19 cellular contexts compared by ENCODE assay signal in the genomic region with DNA sequence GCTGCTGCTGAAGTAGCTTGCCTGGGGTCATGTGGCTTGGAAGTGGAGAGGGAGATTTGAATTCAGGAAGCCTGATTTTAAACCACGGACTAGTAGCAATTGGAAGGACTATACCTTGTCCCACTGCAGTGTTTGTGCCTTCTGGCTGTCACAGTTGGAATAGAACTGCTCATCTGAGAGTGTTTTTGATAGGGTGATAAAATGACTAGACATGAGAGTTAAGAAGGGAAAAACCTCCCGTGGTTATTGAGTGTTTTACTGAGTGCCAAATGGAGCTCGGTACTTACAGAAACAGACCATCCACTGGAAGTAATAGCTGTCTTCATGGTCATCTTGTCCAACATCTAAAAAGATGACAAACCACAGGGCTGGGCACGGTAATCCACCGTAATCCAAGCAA.
DNase-seq lines count a peak whose midpoint lies in the region; ATAC-seq and TF ChIP-seq lines count a peak whose summit lies in the region.
"Had no signal": no experiment of that assay in that cellular context is flagged by ENCODE, and none has a peak within 500 bp of the region (broad histone marks: within the 10 kb centered on the region; RNA-seq: fewer than 3 reads in every experiment).

No MANE protein-coding gene starts in this region.

- H3K9me3 Mint-ChIP-seq in stimulated activated naive CD8-positive, alpha-beta T cell treated with anti-CD3 and anti-CD28 coated beads, Interleukin-15, amount 100 ng/mL, for 72 hours, result no peaks in the 10 kb centered on the region
- no peaks in the 10 kb centered on the region for H3K9me3 Mint-ChIP-seq in mesothelial cell of epicardium
- no peaks in the 10 kb centered on the region for H3K9me3 Mint-ChIP-seq in stimulated activated naive B cell treated with anti-CD40 and anti-IgM and Interleukin-4, amounts not matched to agents 10 μg/mL and 1 μg/mL and 100 μg/mL, for 72 hours
- H3K9me3 Mint-ChIP-seq: H9 had no signal

- DNase-seq in stimulated activated naive CD8-positive, alpha-beta T cell treated with anti-CD3 and anti-CD28 coated beads, Interleukin-15, amount 100 ng/mL, for 72 hours, result no peak
- no peak for DNase-seq in stimulated activated naive CD8-positive, alpha-beta T cell treated with anti-CD3 and anti-CD28 coated beads, Interleukin-15, Interleukin-2, amounts not matched to agents 100 U/mL and 50 U/mL, for 24 hours
- DNase-seq in T-helper 17 cell (no peak), mesothelial cell of epicardium (ENCODE audit: low spot score in 2 of 2, unreplicated experiment in 2 of 2) (no peak), D341Med (ENCODE audit: low spot score) (no peak)
- no peak for DNase-seq in stimulated activated naive B cell treated with anti-CD40 and anti-IgM and Interleukin-4, amounts not matched to agents 10 μg/mL and 1 μg/mL and 100 μg/mL, for 72 hours
- DNase-seq in NK-92 treated with Interleukin-12 subunit alpha and Interleukin-12 subunit beta, amount 100 ng/mL, for 24 hours (lab: John Stamatoyannopoulos, UW), result no peak
- DNase-seq: Calu3; CD4-positive, CD25-positive, alpha-beta regulatory T cell; H9; NCI-H1436 treated with DMSO at 0.1 percent for 48 hours; NCI-H2029 treated with DMSO at 0.1 percent for 48 hours; NCI-H510A; NCI-H774; PC-9 had no signal

- H3K4me1 Mint-ChIP-seq in stimulated activated naive CD8-positive, alpha-beta T cell treated with anti-CD3 and anti-CD28 coated beads, Interleukin-15, amount 100 ng/mL, for 72 hours, result peaks cover 57% of the 10 kb centered on the region
- H3K4me1 Mint-ChIP-seq in T-helper 17 cell, result peaks cover 23% of the 10 kb centered on the region
- peaks cover 5% of the 10 kb centered on the region for H3K4me1 Mint-ChIP-seq in mesothelial cell of epicardium
- peaks cover 16 to 47% of the 10 kb centered on the region in 2 donors for H3K4me1 Mint-ChIP-seq in stimulated activated naive B cell treated with anti-CD40 and anti-IgM and Interleukin-4, amounts not matched to agents 10 μg/mL and 1 μg/mL and 100 μg/mL, for 72 hours

- H3K36me3 Mint-ChIP-seq in T-helper 17 cell (ENCODE audit: low read depth), result peaks cover 3% of the 10 kb centered on the region
- peaks cover 23% of the 10 kb centered on the region for H3K36me3 Mint-ChIP-seq in mesothelial cell of epicardium
- H3K36me3 Mint-ChIP-seq in stimulated activated naive B cell treated with anti-CD40 and anti-IgM and Interleukin-4, amounts not matched to agents 10 μg/mL and 1 μg/mL and 100 μg/mL, for 72 hours, result peaks cover 29 to 58% of the 10 kb centered on the region in 2 donors

- H3K4me3 Mint-ChIP-seq in stimulated activated naive CD8-positive, alpha-beta T cell treated with anti-CD3 and anti-CD28 coated beads, Interleukin-15, amount 100 ng/mL, for 72 hours, result no peak overlapping the region
- no peak overlapping the region for H3K4me3 Mint-ChIP-seq in T-helper 17 cell
- H3K4me3 Mint-ChIP-seq in mesothelial cell of epicardium, result no peak overlapping the region
- H3K4me3 Mint-ChIP-seq in stimulated activated naive B cell treated with anti-CD40 and anti-IgM and Interleukin-4, amounts not matched to agents 10 μg/mL and 1 μg/mL and 100 μg/mL, for 72 hours, result no peak overlapping the region
- H3K4me3 Mint-ChIP-seq: B cell; CD4-positive, CD25-positive, alpha-beta regulatory T cell; H9 had no signal

- peak overlapping the region in 1 of 2 donors; percentile 36 for H3K27ac Mint-ChIP-seq in stimulated activated naive CD8-positive, alpha-beta T cell treated with anti-CD3 and anti-CD28 coated beads, Interleukin-15, amount 100 ng/mL, for 72 hours
- peak overlapping the region; percentile 34 for H3K27ac Mint-ChIP-seq in T-helper 17 cell
- peak overlapping the region; percentile 35 for H3K27ac Mint-ChIP-seq in mesothelial cell of epicardium
- peak overlapping the region; percentile 22 for H3K27ac Mint-ChIP-seq in stimulated activated naive B cell treated with anti-CD40 and anti-IgM and Interleukin-4, amounts not matched to agents 10 μg/mL and 1 μg/mL and 100 μg/mL, for 72 hours
- H3K27ac Mint-ChIP-seq: B cell; CD4-positive, CD25-positive, alpha-beta regulatory T cell had no signal

- no peak for TF ChIP-seq CTCF in mesothelial cell of epicardium (IDR thresholded peaks at IDR 0.05; ENCODE audit: unreplicated experiment)

- peak; percentile 78 for ATAC-seq in stimulated activated naive CD8-positive, alpha-beta T cell treated with anti-CD3 and anti-CD28 coated beads, Interleukin-15, amount 100 ng/mL, for 72 hours
- no peak for ATAC-seq in stimulated activated naive CD8-positive, alpha-beta T cell treated with anti-CD3 and anti-CD28 coated beads, Interleukin-15, Interleukin-2, amounts not matched to agents 100 U/mL and 50 U/mL, for 24 hours
- ATAC-seq in T-helper 17 cell, result no peak
- ATAC-seq in stimulated activated naive B cell treated with anti-CD40 and anti-IgM and Interleukin-4, amounts not matched to agents 10 μg/mL and 1 μg/mL and 100 μg/mL, for 72 hours (replicated peaks), result no peak
- ATAC-seq in HG03571 (IDR thresholded peaks at IDR 0.05; ENCODE audit: unreplicated experiment), result no peak
- ATAC-seq: K562 had no signal

- H3K9me3 ChIP-seq in T-helper 17 cell (ENCODE audit: control insufficient read depth, low read length, poor library complexity, severe bottlenecking), result no peaks in the 10 kb centered on the region
- H3K9me3 ChIP-seq: SJSA1 had no signal

- no peaks in the 10 kb centered on the region for H3K27me3 Mint-ChIP-seq in stimulated activated naive CD8-positive, alpha-beta T cell treated with anti-CD3 and anti-CD28 coated beads, Interleukin-15, amount 100 ng/mL, for 72 hours
- H3K27me3 Mint-ChIP-seq in T-helper 17 cell, result no peaks in the 10 kb centered on the region
- no peaks in the 10 kb centered on the region for H3K27me3 Mint-ChIP-seq in mesothelial cell of epicardium (ENCODE audit: low read depth)
- H3K27me3 Mint-ChIP-seq in stimulated activated naive B cell treated with anti-CD40 and anti-IgM and Interleukin-4, amounts not matched to agents 10 μg/mL and 1 μg/mL and 100 μg/mL, for 72 hours, result no peaks in the 10 kb centered on the region
- H3K27me3 Mint-ChIP-seq: B cell; CD4-positive, CD25-positive, alpha-beta regulatory T cell had no signal
